In genomic region chr1:3084154-3084553, GRCh38 we compare ENCODE assay signal across 23 cellular contexts. TPM values are rescaled to one million over a fixed set of nuclear protein-coding genes. Genes with fewer than 3 reads are reported as not detected.
"Had no signal": no experiment of that assay in that cellular context is flagged by ENCODE, and none has a peak within 500 bp of the region (broad histone marks: within the 10 kb centered on the region; RNA-seq: fewer than 3 reads in every experiment).

No MANE protein-coding gene starts in this region.

- H3K9me3 ChIP-seq: body of pancreas, MG63 had no signal

- H3K9me3 Mint-ChIP-seq: activated naive CD4-positive, alpha-beta T cell treated with anti-CD3 and anti-CD28 coated beads, Interleukin-2, amount 50 U/mL, for 24 hours; activated T-cell treated with anti-CD3 and anti-CD28 coated beads, Interleukin-2, amount 50 U/mL, for 24 hours; activated T-helper 1 cell treated with anti-CD3 and anti-CD28 coated beads, Interleukin-12 subunit alpha, Interleukin-12 subunit beta, Interleukin-2, Interleukin-4 antibody, amounts not matched to agents 30 ng/mL and 10 ng/mL and 1 ng/mL, durations not matched to agents 14 hours and 24 hours and 36 hours; WTC11 had no signal

- DNase-seq: activated CD4-positive, alpha-beta T cell treated with anti-CD3 and anti-CD28 coated beads for 48 hours; activated CD4-positive, alpha-beta T cell treated with anti-CD3 and anti-CD28 coated beads, Interleukin-2, amount 50 U/mL, for 48 hours; activated CD4-positive, CD25-positive, alpha-beta regulatory T cell treated with anti-CD3 and anti-CD28 coated beads, Interleukin-2, amount 50 U/mL, for 72 hours; activated CD8-positive, alpha-beta memory T cell treated with anti-CD3 and anti-CD28 coated beads, Interleukin-2, amount 10 ng/mL, durations not matched to agents 7 days and 5 days; activated effector memory CD4-positive, alpha-beta T cell treated with Interleukin-2 at 50 U/mL for 16 hours; activated naive CD4-positive, alpha-beta T cell; activated T-cell treated with anti-CD3 and anti-CD28 coated beads, Interleukin-2, amount 50 U/mL, for 24 hours; aorta; body of pancreas; MG63; MV-4-11; NCI-H1105; NCI-H1436; NCI-H1694 treated with DMSO at 0.1 percent for 48 hours; NCI-H2029 treated with DMSO at 0.1 percent for 48 hours; NCI-H524; PC-3; SIG-M5; T-helper 17 cell; T-helper 9 cell had no signal

- H3K27ac Mint-ChIP-seq: activated CD8-positive, alpha-beta memory T cell treated with anti-CD3 and anti-CD28 coated beads, Interleukin-2, amount 10 ng/mL, durations not matched to agents 7 days and 5 days; activated naive CD4-positive, alpha-beta T cell treated with anti-CD3 and anti-CD28 coated beads, Interleukin-2, amount 50 U/mL, for 24 hours; activated T-cell treated with anti-CD3 and anti-CD28 coated beads, Interleukin-2, amount 50 U/mL, for 24 hours; activated T-helper 1 cell treated with anti-CD3 and anti-CD28 coated beads, Interleukin-12 subunit alpha, Interleukin-12 subunit beta, Interleukin-2, Interleukin-4 antibody, amounts not matched to agents 30 ng/mL and 10 ng/mL and 1 ng/mL, durations not matched to agents 14 hours and 24 hours and 36 hours; T-helper 17 cell; WTC11 had no signal

- ATAC-seq: activated CD8-positive, alpha-beta memory T cell treated with anti-CD3 and anti-CD28 coated beads, Interleukin-2, amount 10 ng/mL, durations not matched to agents 7 days and 5 days; body of pancreas; PC-3; T-helper 17 cell; WTC11 had no signal

- H3K36me3 ChIP-seq: MG63 had no signal

- H3K36me3 Mint-ChIP-seq: activated CD8-positive, alpha-beta memory T cell treated with anti-CD3 and anti-CD28 coated beads, Interleukin-2, amount 10 ng/mL, durations not matched to agents 7 days and 5 days; activated naive CD4-positive, alpha-beta T cell treated with anti-CD3 and anti-CD28 coated beads, Interleukin-2, amount 50 U/mL, for 24 hours; WTC11 had no signal

- H3K27me3 ChIP-seq: body of pancreas, MG63 had no signal

- H3K4me1 Mint-ChIP-seq: activated CD8-positive, alpha-beta memory T cell treated with anti-CD3 and anti-CD28 coated beads, Interleukin-2, amount 10 ng/mL, durations not matched to agents 7 days and 5 days; activated naive CD4-positive, alpha-beta T cell treated with anti-CD3 and anti-CD28 coated beads, Interleukin-2, amount 50 U/mL, for 24 hours; T-helper 17 cell; WTC11 had no signal

- H3K4me3 Mint-ChIP-seq: activated CD8-positive, alpha-beta memory T cell treated with anti-CD3 and anti-CD28 coated beads, Interleukin-2, amount 10 ng/mL, durations not matched to agents 7 days and 5 days; activated naive CD4-positive, alpha-beta T cell treated with anti-CD3 and anti-CD28 coated beads, Interleukin-2, amount 50 U/mL, for 24 hours; activated T-cell treated with anti-CD3 and anti-CD28 coated beads, Interleukin-2, amount 50 U/mL, for 24 hours; activated T-helper 1 cell treated with anti-CD3 and anti-CD28 coated beads, Interleukin-12 subunit alpha, Interleukin-12 subunit beta, Interleukin-2, Interleukin-4 antibody, amounts not matched to agents 30 ng/mL and 10 ng/mL and 1 ng/mL, durations not matched to agents 14 hours and 24 hours and 36 hours; T-helper 17 cell; WTC11 had no signal

- H3K4me3 ChIP-seq: body of pancreas, MG63 had no signal

RNA-seq across cellular contexts. Expression of gene PRDM16, which starts 15.2 kb away (rescaled TPM):
- total RNA-seq: activated CD8-positive, alpha-beta memory T cell treated with anti-CD3 and anti-CD28 coated beads, Interleukin-2, amount 10 ng/mL, durations not matched to agents 7 days and 5 days; activated T-helper 1 cell treated with anti-CD3 and anti-CD28 coated beads, Interleukin-12 subunit alpha, Interleukin-12 subunit beta, Interleukin-2, Interleukin-4 antibody, amounts not matched to agents 30 ng/mL and 10 ng/mL and 1 ng/mL, durations not matched to agents 14 hours and 24 hours and 36 hours; T-helper 17 cell had no signal
